9 cellular contexts compared by ENCODE assay signal in the genomic region with DNA sequence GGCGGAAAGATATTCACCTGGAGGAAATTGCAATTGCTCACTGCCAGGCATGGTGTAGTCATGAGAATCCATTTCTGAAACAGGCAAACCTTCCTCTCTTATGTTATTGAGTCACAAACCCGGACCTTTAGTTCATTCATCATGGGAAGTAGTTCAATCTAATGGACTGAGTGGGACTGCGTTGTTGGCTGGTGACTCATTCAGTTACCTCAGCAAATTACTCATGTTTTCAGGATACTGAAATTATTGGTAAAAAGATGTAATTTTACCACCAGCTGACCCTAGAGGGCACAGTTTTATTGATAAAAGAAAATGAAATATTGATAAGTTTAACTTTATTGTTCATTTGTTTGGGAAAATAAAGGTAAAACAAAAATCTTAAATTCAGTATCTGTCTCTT.
DNase-seq lines count a peak whose midpoint lies in the region; ATAC-seq and TF ChIP-seq lines count a peak whose summit lies in the region.
"Had no signal": no experiment of that assay in that cellular context is flagged by ENCODE, and none has a peak within 500 bp of the region (broad histone marks: within the 10 kb centered on the region; RNA-seq: fewer than 3 reads in every experiment).

No MANE protein-coding gene starts in this region.

- no peaks in the 10 kb centered on the region for H3K27me3 ChIP-seq in vagina
- no peaks in the 10 kb centered on the region for H3K27me3 ChIP-seq in naive thymus-derived CD4-positive, alpha-beta T cell (ENCODE audit: control insufficient read depth in 2 of 2, insufficient read depth in 2 of 2, low read length in 2 of 2)

- H3K27ac Mint-ChIP-seq in T-cell, result no peak overlapping the region
- H3K27ac Mint-ChIP-seq in naive thymus-derived CD4-positive, alpha-beta T cell, result no peak overlapping the region

- H3K36me3 ChIP-seq in vagina, result no peaks in the 10 kb centered on the region
- H3K36me3 ChIP-seq in naive thymus-derived CD4-positive, alpha-beta T cell (ENCODE audit: control insufficient read depth in 2 of 3, insufficient read depth in 3 of 3, low read length in 3 of 3), result no peaks in the 10 kb centered on the region

- H3K27ac ChIP-seq in vagina, result no peak overlapping the region
- no peak overlapping the region for H3K27ac ChIP-seq in naive thymus-derived CD4-positive, alpha-beta T cell (ENCODE audit: low read depth, low read length)

- intact Hi-C loops in vagina (cut with DNase I), result no loop called here
- intact Hi-C loops in naive thymus-derived CD4-positive, alpha-beta T cell (cut with micrococcal nuclease), result no loop called here

- H3K9me3 ChIP-seq in vagina, result no peaks in the 10 kb centered on the region
- no peaks in the 10 kb centered on the region for H3K9me3 ChIP-seq in naive thymus-derived CD4-positive, alpha-beta T cell (ENCODE audit: control insufficient read depth in 2 of 3, low read length in 3 of 3)

- H3K4me3 ChIP-seq in epithelial cell of esophagus (ENCODE audit: low read length) (no peak overlapping the region), vagina (no peak overlapping the region)
- H3K4me3 ChIP-seq in naive thymus-derived CD4-positive, alpha-beta T cell (ENCODE audit: low read length), result no peak overlapping the region

- TF ChIP-seq CTCF in epithelial cell of esophagus (IDR thresholded peaks at IDR 0.05; ENCODE audit: insufficient read depth, low read depth, low read length, missing control alignments), result no peak
- no peak for TF ChIP-seq CTCF in vagina (IDR thresholded peaks at IDR 0.05)

- no peaks in the 10 kb centered on the region for H3K4me1 Mint-ChIP-seq in T-cell
- H3K4me1 Mint-ChIP-seq in naive thymus-derived CD4-positive, alpha-beta T cell, result no peaks in the 10 kb centered on the region

- no peaks in the 10 kb centered on the region for H3K36me3 Mint-ChIP-seq in T-cell
- H3K36me3 Mint-ChIP-seq in naive thymus-derived CD4-positive, alpha-beta T cell, result no peaks in the 10 kb centered on the region

- ATAC-seq in GM19025 (IDR thresholded peaks at IDR 0.05; ENCODE audit: low read depth, unreplicated experiment) (peak; percentile 59), HG03558 (IDR thresholded peaks at IDR 0.05; ENCODE audit: extremely low read depth, unreplicated experiment) (peak; percentile 75), T-cell (replicated peaks in 1 of 4) (no peak), GM18498 (IDR thresholded peaks at IDR 0.05; ENCODE audit: unreplicated experiment) (no peak)
- ATAC-seq in naive thymus-derived CD4-positive, alpha-beta T cell, result no peak

- peaks cover 7 to 23% (median 17%) of the 10 kb centered on the region in 3 donors for H3K9me3 Mint-ChIP-seq in T-cell
- peaks cover 0 to 18% (median 4%) of the 10 kb centered on the region in 11 donors for H3K9me3 Mint-ChIP-seq in naive thymus-derived CD4-positive, alpha-beta T cell

- POLR2A ChIA-PET in T-cell (lab: Charles Lee), result no interaction called here
- POLR2A ChIA-PET in naive thymus-derived CD4-positive, alpha-beta T cell (lab: Charles Lee), result no interaction called here

- no peak overlapping the region for H3K4me3 Mint-ChIP-seq in T-cell
- H3K4me3 Mint-ChIP-seq in naive thymus-derived CD4-positive, alpha-beta T cell, result no peak overlapping the region

- in situ Hi-C loops in ACHN (cut with HindIII; ENCODE audit: low pct_ligation_motif_present, low pct_unique_long_range_greater_than_20kb, low sequenced_read_pairs), result no loop called here

- DNase-seq in ACHN, result peak; percentile 91
- DNase-seq in epithelial cell of esophagus (ENCODE audit: low read depth), result peak; percentile 96
- DNase-seq in T-cell, result no peak
- no peak for DNase-seq in vagina (ENCODE audit: extremely low spot score in 2 of 2)
- no peak for DNase-seq in naive thymus-derived CD4-positive, alpha-beta T cell
- DNase-seq: kidney had no signal

- CTCF ChIA-PET in T-cell (lab: Charles Lee), result no interaction called here
- CTCF ChIA-PET in naive thymus-derived CD4-positive, alpha-beta T cell (lab: Charles Lee), result no interaction called here

- H3K4me1 ChIP-seq in vagina, result no peaks in the 10 kb centered on the region
- H3K4me1 ChIP-seq in naive thymus-derived CD4-positive, alpha-beta T cell (ENCODE audit: control insufficient read depth in 2 of 2, insufficient read depth in 2 of 2, low read length in 2 of 2), result no peaks in the 10 kb centered on the region

- no peaks in the 10 kb centered on the region for H3K27me3 Mint-ChIP-seq in T-cell
- H3K27me3 Mint-ChIP-seq in naive thymus-derived CD4-positive, alpha-beta T cell, result no peaks in the 10 kb centered on the region

- no peak for TF ChIP-seq POLR2A in vagina (IDR thresholded peaks at IDR 0.05)

Comparison
In these comparisons a context has a peak if more than half of its experiments do, and no peak if none do; other contexts are left out.
1. DNase-seq: peak in ACHN (single experiment) and epithelial cell of esophagus (single experiment); none in T-cell (0 of 34), vagina (0 of 2) and naive thymus-derived CD4-positive, alpha-beta T cell (0 of 9).
2. ATAC-seq: peak in GM19025 (single experiment) and HG03558 (single experiment); none in T-cell (0 of 4), GM18498 (single experiment) and naive thymus-derived CD4-positive, alpha-beta T cell (single experiment).